Comparison of ENCODE assay signal across 14 cellular contexts in genomic region chr6:130122243-130122642, GRCh38.
A peak's percentile ranks its signal among the peaks of the same experiment; 100 is the strongest.
DNase-seq lines count a peak whose midpoint lies in the region; ATAC-seq and TF ChIP-seq lines count a peak whose summit lies in the region.
"Had no signal": no experiment of that assay in that cellular context is flagged by ENCODE, and none has a peak within 500 bp of the region (broad histone marks: within the 10 kb centered on the region; RNA-seq: fewer than 3 reads in every experiment).

No MANE protein-coding gene starts in this region.

- H3K9me3 Mint-ChIP-seq in CD4-positive, CD25-positive, alpha-beta regulatory T cell: peaks cover 0 to 4% (median 0%) of the 10 kb centered on the region in 7 donors
- H3K9me3 Mint-ChIP-seq in CD4-positive, alpha-beta T cell: no peaks in the 10 kb centered on the region
- no peaks in the 10 kb centered on the region for H3K9me3 Mint-ChIP-seq in stimulated activated effector memory CD8-positive, alpha-beta T cell treated with anti-CD3 and anti-CD28 coated beads, Interleukin-12 subunit alpha, Interleukin-12 subunit beta, amount 100 ng/mL, for 72 hours
- no peaks in the 10 kb centered on the region for H3K9me3 Mint-ChIP-seq in CD8-positive, alpha-beta T cell

- no peak overlapping the region for H3K4me3 Mint-ChIP-seq in CD4-positive, CD25-positive, alpha-beta regulatory T cell
- no peak overlapping the region for H3K4me3 Mint-ChIP-seq in CD4-positive, alpha-beta T cell
- no peak overlapping the region for H3K4me3 Mint-ChIP-seq in stimulated activated effector memory CD8-positive, alpha-beta T cell treated with anti-CD3 and anti-CD28 coated beads, Interleukin-12 subunit alpha, Interleukin-12 subunit beta, amount 100 ng/mL, for 72 hours
- H3K4me3 Mint-ChIP-seq in CD8-positive, alpha-beta T cell: no peak overlapping the region

- CTCF ChIA-PET in CD4-positive, alpha-beta T cell (lab: Charles Lee): no interaction called here
- CTCF ChIA-PET in CD8-positive, alpha-beta T cell (lab: Charles Lee): no interaction called here

- H3K36me3 Mint-ChIP-seq in CD4-positive, CD25-positive, alpha-beta regulatory T cell: peaks cover 43% of the 10 kb centered on the region
- peaks cover 62% of the 10 kb centered on the region for H3K36me3 Mint-ChIP-seq in CD4-positive, alpha-beta T cell (ENCODE audit: low read depth)
- H3K36me3 Mint-ChIP-seq in stimulated activated effector memory CD8-positive, alpha-beta T cell treated with anti-CD3 and anti-CD28 coated beads, Interleukin-12 subunit alpha, Interleukin-12 subunit beta, amount 100 ng/mL, for 72 hours: no peaks in the 10 kb centered on the region
- H3K36me3 Mint-ChIP-seq in CD8-positive, alpha-beta T cell: peaks cover 44% of the 10 kb centered on the region

- no peak for DNase-seq in CD4-positive, CD25-positive, alpha-beta regulatory T cell
- no peak for DNase-seq in CD4-positive, alpha-beta T cell
- DNase-seq in left colon: no peak
- no peak for DNase-seq in stimulated activated effector memory CD8-positive, alpha-beta T cell treated with anti-CD3 and anti-CD28 coated beads, Interleukin-12 subunit alpha, Interleukin-12 subunit beta, amount 100 ng/mL, for 72 hours (ENCODE audit: low spot score in 2 of 2)
- DNase-seq in CD8-positive, alpha-beta T cell: no peak
- DNase-seq: BE2C, Calu3, DMS 273 treated with DMSO at 0.1 percent for 48 hours, GM23248 had no signal

- no peaks in the 10 kb centered on the region for H3K27me3 Mint-ChIP-seq in CD4-positive, CD25-positive, alpha-beta regulatory T cell
- no peaks in the 10 kb centered on the region for H3K27me3 Mint-ChIP-seq in CD4-positive, alpha-beta T cell
- H3K27me3 Mint-ChIP-seq in CD8-positive, alpha-beta T cell (ENCODE audit: low read depth): no peaks in the 10 kb centered on the region

- POLR2A ChIA-PET in CD4-positive, alpha-beta T cell (lab: Charles Lee): no interaction called here
- POLR2A ChIA-PET in CD8-positive, alpha-beta T cell (lab: Charles Lee): no interaction called here

- peaks cover 35 to 58% (median 40%) of the 10 kb centered on the region in 4 donors for H3K4me1 Mint-ChIP-seq in CD4-positive, CD25-positive, alpha-beta regulatory T cell
- peaks cover 61% of the 10 kb centered on the region for H3K4me1 Mint-ChIP-seq in CD4-positive, alpha-beta T cell (ENCODE audit: low read depth)
- H3K4me1 Mint-ChIP-seq in stimulated activated effector memory CD8-positive, alpha-beta T cell treated with anti-CD3 and anti-CD28 coated beads, Interleukin-12 subunit alpha, Interleukin-12 subunit beta, amount 100 ng/mL, for 72 hours: peaks cover 19% of the 10 kb centered on the region
- H3K4me1 Mint-ChIP-seq in CD8-positive, alpha-beta T cell (ENCODE audit: low read depth): peaks cover 34% of the 10 kb centered on the region

- intact Hi-C loops in CD4-positive, alpha-beta T cell (cut with DNase I, micrococcal nuclease): no loop called here
- intact Hi-C loops in left colon (cut with DNase I, micrococcal nuclease): no loop called here
- intact Hi-C loops in CD8-positive, alpha-beta T cell (cut with DNase I, micrococcal nuclease): loop anchor here in 1 of 2 experiments (5.0 kb wide), 1 partner anchor 40 kb away; no protein-coding TSS in a partner anchor

- peak overlapping the region; percentile 48 to 83 (median 66) for H3K27ac Mint-ChIP-seq in CD4-positive, CD25-positive, alpha-beta regulatory T cell
- H3K27ac Mint-ChIP-seq in CD4-positive, alpha-beta T cell: peak overlapping the region; percentile 42
- H3K27ac Mint-ChIP-seq in stimulated activated effector memory CD8-positive, alpha-beta T cell treated with anti-CD3 and anti-CD28 coated beads, Interleukin-12 subunit alpha, Interleukin-12 subunit beta, amount 100 ng/mL, for 72 hours: peak overlapping the region; percentile 13
- H3K27ac Mint-ChIP-seq in CD8-positive, alpha-beta T cell: no peak overlapping the region

- peaks cover 12% of the 10 kb centered on the region for H3K4me1 ChIP-seq in CD4-positive, CD25-positive, alpha-beta regulatory T cell (ENCODE audit: control insufficient read depth, insufficient read depth, low read length, poor library complexity, severe bottlenecking)
- peaks cover 7% of the 10 kb centered on the region for H3K4me1 ChIP-seq in CD8-positive, alpha-beta T cell (ENCODE audit: insufficient read depth, low read length)
- H3K4me1 ChIP-seq: A549, BE2C had no signal

- no peaks in the 10 kb centered on the region for H3K9me3 ChIP-seq in CD4-positive, CD25-positive, alpha-beta regulatory T cell (ENCODE audit: control insufficient read depth in 2 of 2, low read length in 2 of 2)
- no peaks in the 10 kb centered on the region for H3K9me3 ChIP-seq in CD4-positive, alpha-beta T cell (ENCODE audit: control insufficient read depth, low read length)
- no peaks in the 10 kb centered on the region for H3K9me3 ChIP-seq in CD8-positive, alpha-beta T cell (ENCODE audit: low read length)
- H3K9me3 ChIP-seq: A549, BE2C had no signal

- no peak overlapping the region for H3K4me3 ChIP-seq in CD4-positive, CD25-positive, alpha-beta regulatory T cell (ENCODE audit: low read depth, low read length)
- no peak overlapping the region for H3K4me3 ChIP-seq in CD8-positive, alpha-beta T cell (ENCODE audit: low read depth, low read length)
- H3K4me3 ChIP-seq: A549, GM12878, GM23248 had no signal

- no peak overlapping the region for H3K27ac ChIP-seq in CD4-positive, CD25-positive, alpha-beta regulatory T cell (ENCODE audit: insufficient read depth, low read length, poor library complexity, severe bottlenecking)
- H3K27ac ChIP-seq in CD4-positive, alpha-beta T cell (ENCODE audit: low read depth, low read length): no peak overlapping the region
- no peak overlapping the region for H3K27ac ChIP-seq in CD8-positive, alpha-beta T cell (ENCODE audit: low read depth, low read length)
- H3K27ac ChIP-seq: A549, C4-2B, GM23248 had no signal

- no peak for ATAC-seq in CD4-positive, CD25-positive, alpha-beta regulatory T cell (ENCODE audit: low read depth in 2 of 2)
- no peak for ATAC-seq in CD4-positive, alpha-beta T cell (ENCODE audit: poor library complexity)
- ATAC-seq in left colon (peak; percentile 34), HG03135 (IDR thresholded peaks at IDR 0.05; ENCODE audit: unreplicated experiment) (no peak)
- ATAC-seq in stimulated activated effector memory CD8-positive, alpha-beta T cell treated with anti-CD3 and anti-CD28 coated beads, Interleukin-12 subunit alpha, Interleukin-12 subunit beta, amount 100 ng/mL, for 72 hours: peak; percentile 46
- ATAC-seq in CD8-positive, alpha-beta T cell: no peak
- ATAC-seq: A549, GM12878, HCT116 had no signal

- peaks cover 23% of the 10 kb centered on the region for H3K36me3 ChIP-seq in CD4-positive, CD25-positive, alpha-beta regulatory T cell (ENCODE audit: control insufficient read depth, insufficient read depth, low read length)
- peaks cover 3% of the 10 kb centered on the region for H3K36me3 ChIP-seq in CD8-positive, alpha-beta T cell (ENCODE audit: insufficient read depth, low read length)
- H3K36me3 ChIP-seq: BE2C had no signal

- no peak for TF ChIP-seq CTCF in CD4-positive, alpha-beta T cell (IDR thresholded peaks at IDR 0.05)
- TF ChIP-seq CTCF in CD8-positive, alpha-beta T cell (IDR thresholded peaks at IDR 0.05): no peak

- H3K27me3 ChIP-seq in CD4-positive, CD25-positive, alpha-beta regulatory T cell (ENCODE audit: control insufficient read depth, insufficient read depth, low read length): no peaks in the 10 kb centered on the region
- no peaks in the 10 kb centered on the region for H3K27me3 ChIP-seq in CD4-positive, alpha-beta T cell (ENCODE audit: control insufficient read depth, insufficient read depth, low read length)
- H3K27me3 ChIP-seq in CD8-positive, alpha-beta T cell (ENCODE audit: insufficient read depth, low read length): no peaks in the 10 kb centered on the region
- H3K27me3 ChIP-seq: BE2C had no signal

Comparison
In these comparisons a context has a peak if more than half of its experiments do, and no peak if none do; other contexts are left out.
1. ATAC-seq: peak in left colon (single experiment) and stimulated activated effector memory CD8-positive, alpha-beta T cell treated with anti-CD3 and anti-CD28 coated beads, Interleukin-12 subunit alpha, Interleukin-12 subunit beta, amount 100 ng/mL, for 72 hours (single experiment); none in CD4-positive, CD25-positive, alpha-beta regulatory T cell (0 of 2), CD4-positive, alpha-beta T cell (single experiment), CD8-positive, alpha-beta T cell (single experiment) and HG03135 (single experiment).